7 cellular contexts compared by ENCODE assay signal in genomic region chr3:55508335-55508734, GRCh38.
"Had no signal": no experiment of that assay in that cellular context is flagged by ENCODE, and none has a peak within 500 bp of the region (broad histone marks: within the 10 kb centered on the region; RNA-seq: fewer than 3 reads in every experiment).

No MANE protein-coding gene starts in this region.

- DNase-seq: GDM1, GF-D8 had no signal

- FAIRE-seq: GM12878, GM12891, GM12892, GM18507, GM19239 had no signal

- H3K4me3 ChIP-seq: GM12878 had no signal

- ATAC-seq: GM12878 had no signal
